Comparison of ENCODE assay signal across 23 cellular contexts in genomic region chr15:58285921-58286278, GRCh38.
"Had no signal": no experiment of that assay in that cellular context is flagged by ENCODE, and none has a peak within 500 bp of the region (broad histone marks: within the 10 kb centered on the region; RNA-seq: fewer than 3 reads in every experiment).

No MANE protein-coding gene starts in this region.

- H3K36me3 Mint-ChIP-seq: brain; naive thymus-derived CD8-positive, alpha-beta T cell; neural progenitor cell had no signal

- H3K4me3 ChIP-seq: gastrocnemius medialis, lung, neural progenitor cell, thyroid gland, upper lobe of right lung had no signal

- H3K9ac ChIP-seq: neural progenitor cell had no signal

- H3K27ac Mint-ChIP-seq: activated CD4-positive, alpha-beta memory T cell treated with anti-CD3 and anti-CD28 coated beads, Interleukin-2, amount 10 ng/mL, durations not matched to agents 7 days and 5 days; activated CD4-positive, alpha-beta T cell treated with anti-CD3 and anti-CD28 coated beads, Interleukin-2, amount 10 ng/mL, durations not matched to agents 24 days and 14 days; activated T-cell treated with anti-CD3 and anti-CD28 coated beads, Interleukin-2, amount 50 U/mL, for 72 hours; brain; neural progenitor cell; T-helper 17 cell had no signal

- DNase-seq: activated CD4-positive, alpha-beta memory T cell treated with anti-CD3 and anti-CD28 coated beads, Interleukin-2, amount 10 ng/mL, durations not matched to agents 7 days and 5 days; activated CD4-positive, alpha-beta T cell treated with anti-CD3 and anti-CD28 coated beads, Interleukin-2, amount 10 ng/mL, durations not matched to agents 24 days and 14 days; activated effector memory CD4-positive, alpha-beta T cell treated with anti-CD3 and anti-CD28 coated beads, Interleukin-2, amount 50 U/mL, for 16 hours; activated naive CD4-positive, alpha-beta T cell treated with anti-CD3 and anti-CD28 coated beads, Interleukin-2, amount 50 U/mL, for 16 hours; activated T-cell treated with anti-CD3 and anti-CD28 coated beads, Interleukin-2, amount 50 U/mL, for 72 hours; anterior cingulate cortex; effector memory CD4-positive, alpha-beta T cell; gastrocnemius medialis; head of caudate nucleus; kidney; posterior cingulate gyrus; retina; stimulated activated CD4-positive, alpha-beta T cell treated with anti-CD3 and anti-CD28 coated beads, Interleukin-4, amount 100 ng/mL, for 24 hours; stimulated activated naive CD8-positive, alpha-beta T cell treated with anti-CD3 and anti-CD28 coated beads, Interleukin-15, Interleukin-2, amounts not matched to agents 100 U/mL and 50 U/mL, for 24 hours; SW 1271; T-helper 17 cell; thyroid gland; upper lobe of right lung had no signal

- ATAC-seq: activated CD4-positive, CD25-positive, alpha-beta regulatory T cell treated with anti-CD3 and anti-CD28 coated beads, Interleukin-2, amount 50 U/mL, for 24 hours; activated T-cell treated with anti-CD3 and anti-CD28 coated beads, Interleukin-2, amount 50 U/mL, for 72 hours; gastrocnemius medialis; stimulated activated naive CD8-positive, alpha-beta T cell treated with anti-CD3 and anti-CD28 coated beads, Interleukin-15, Interleukin-2, amounts not matched to agents 100 U/mL and 50 U/mL, for 24 hours; T-helper 17 cell; upper lobe of right lung had no signal

- H3K9me3 Mint-ChIP-seq: activated CD4-positive, alpha-beta memory T cell treated with anti-CD3 and anti-CD28 coated beads, Interleukin-2, amount 10 ng/mL, durations not matched to agents 7 days and 5 days; activated CD4-positive, alpha-beta T cell treated with anti-CD3 and anti-CD28 coated beads, Interleukin-2, amount 10 ng/mL, durations not matched to agents 24 days and 14 days; activated T-cell treated with anti-CD3 and anti-CD28 coated beads, Interleukin-2, amount 50 U/mL, for 72 hours; brain; naive thymus-derived CD8-positive, alpha-beta T cell; neural progenitor cell had no signal

- H3K9me3 ChIP-seq: gastrocnemius medialis, thyroid gland, upper lobe of right lung had no signal

- H3K4me1 ChIP-seq: gastrocnemius medialis, thyroid gland, upper lobe of right lung had no signal

- H3K27me3 Mint-ChIP-seq: naive thymus-derived CD8-positive, alpha-beta T cell had no signal

- H3K27me3 ChIP-seq: gastrocnemius medialis, neural progenitor cell, thyroid gland, upper lobe of right lung had no signal

- H3K4me1 Mint-ChIP-seq: brain had no signal

- H3K27ac ChIP-seq: gastrocnemius medialis, neural progenitor cell, thyroid gland, upper lobe of right lung had no signal

- H3K4me3 Mint-ChIP-seq: activated CD4-positive, alpha-beta memory T cell treated with anti-CD3 and anti-CD28 coated beads, Interleukin-2, amount 10 ng/mL, durations not matched to agents 7 days and 5 days; activated CD4-positive, alpha-beta T cell treated with anti-CD3 and anti-CD28 coated beads, Interleukin-2, amount 10 ng/mL, durations not matched to agents 24 days and 14 days; activated T-cell treated with anti-CD3 and anti-CD28 coated beads, Interleukin-2, amount 50 U/mL, for 72 hours; brain; neural progenitor cell; T-helper 17 cell had no signal

- H3K36me3 ChIP-seq: gastrocnemius medialis, neural progenitor cell, thyroid gland, upper lobe of right lung had no signal
